Comparison of ENCODE assay signal across 1 cellular context in the genomic region with DNA sequence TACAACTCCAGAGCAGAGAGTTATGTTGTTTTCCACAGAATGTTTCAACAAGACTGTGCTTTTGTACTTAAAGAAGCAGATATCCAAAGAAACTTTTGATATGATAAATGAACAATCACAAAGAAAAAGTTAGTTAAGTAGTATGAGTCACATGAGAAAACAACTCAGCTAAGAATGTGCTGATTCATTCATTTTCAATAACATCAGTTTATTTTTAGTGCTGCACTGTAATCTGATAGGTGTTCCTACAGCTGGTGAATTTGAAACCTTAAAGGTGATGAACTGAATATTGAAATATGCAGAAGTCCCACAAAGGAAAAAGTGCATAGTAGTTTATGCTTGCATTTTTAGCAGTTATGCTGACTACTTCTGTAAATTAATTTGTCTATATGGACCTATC.
TF ChIP-seq lines count a peak whose summit lies in the region.

No MANE protein-coding gene starts in this region.

TF ChIP-seq in WTC11, 78 proteins besides CTCF, POLR2A, EP300 and RAD21 (continued from another document):
- TF ChIP-seq, protein P1, sequence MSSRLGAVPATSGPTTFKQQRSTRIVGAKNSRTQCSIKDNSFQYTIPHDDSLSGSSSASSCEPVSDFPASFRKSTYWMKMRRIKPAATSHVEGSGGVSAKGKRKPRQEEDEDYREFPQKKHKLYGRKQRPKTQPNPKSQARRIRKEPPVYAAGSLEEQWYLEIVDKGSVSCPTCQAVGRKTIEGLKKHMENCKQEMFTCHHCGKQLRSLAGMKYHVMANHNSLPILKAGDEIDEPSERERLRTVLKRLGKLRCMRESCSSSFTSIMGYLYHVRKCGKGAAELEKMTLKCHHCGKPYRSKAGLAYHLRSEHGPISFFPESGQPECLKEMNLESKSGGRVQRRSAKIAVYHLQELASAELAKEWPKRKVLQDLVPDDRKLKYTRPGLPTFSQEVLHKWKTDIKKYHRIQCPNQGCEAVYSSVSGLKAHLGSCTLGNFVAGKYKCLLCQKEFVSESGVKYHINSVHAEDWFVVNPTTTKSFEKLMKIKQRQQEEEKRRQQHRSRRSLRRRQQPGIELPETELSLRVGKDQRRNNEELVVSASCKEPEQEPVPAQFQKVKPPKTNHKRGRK (CRISPR knock-in tag; IDR thresholded peaks at IDR 0.05; ENCODE audit: borderline replicate concordance), result no peak
